ENCODE assay signal across 28 cellular contexts in the genomic region with DNA sequence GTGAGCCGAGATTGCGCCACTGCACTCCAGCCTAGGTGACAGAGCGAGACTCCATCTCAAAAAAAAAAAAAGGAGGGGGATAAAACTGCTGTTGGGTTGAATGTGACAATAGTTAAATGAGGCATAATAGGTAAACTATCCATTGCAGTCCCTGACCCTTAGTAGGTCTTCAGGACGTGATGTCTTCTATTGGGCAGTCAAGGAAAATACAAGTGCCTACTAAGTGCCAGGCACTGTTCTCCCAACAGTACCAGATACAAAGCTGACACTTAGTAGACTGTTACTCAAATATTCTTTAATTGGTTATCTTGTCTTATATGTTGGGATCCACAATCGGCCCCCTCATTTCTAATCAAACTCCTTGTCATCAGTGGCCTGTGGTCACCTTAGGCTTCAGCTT. TPM values are rescaled to one million over a fixed set of nuclear protein-coding genes. Genes with fewer than 3 reads are reported as not detected.
"Had no signal": no experiment of that assay in that cellular context is flagged by ENCODE, and none has a peak within 500 bp of the region (broad histone marks: within the 10 kb centered on the region; RNA-seq: fewer than 3 reads in every experiment).

No MANE protein-coding gene starts in this region.

- ATAC-seq: effector memory CD8-positive, alpha-beta T cell; esophagus mucosa; foreskin keratinocyte; gastrocnemius medialis; gastroesophageal sphincter; heart left ventricle; heart right ventricle had no signal

- H3K27ac Mint-ChIP-seq: dendritic cell treated with granulocyte-macrophage colony-stimulating factor and Interleukin-4, amounts not matched to agents 40 ng/mL and 50 ng/mL, for 4 days; endodermal cell had no signal

- DNase-seq: colonic mucosa; cortex of kidney; dermis blood vessel endothelial cell; dorsolateral prefrontal cortex; effector CD4-positive, alpha-beta T cell; effector CD8-positive, alpha-beta T cell; effector memory CD4-positive, alpha-beta T cell; effector memory CD8-positive, alpha-beta T cell; endodermal cell; erythroblast; esophagus squamous epithelium; foreskin fibroblast; foreskin keratinocyte; foreskin melanocyte; gastrocnemius medialis; glutamatergic neuron; heart left ventricle; heart right ventricle had no signal

- FAIRE-seq: colon, endometrium, endothelial cell of umbilical vein, frontal cortex had no signal

- H3K27ac ChIP-seq: colonic mucosa, coronary artery, dorsolateral prefrontal cortex, epithelial cell of prostate, esophagus muscularis mucosa, esophagus squamous epithelium, foreskin keratinocyte, gastrocnemius medialis, gastroesophageal sphincter, heart left ventricle, heart right ventricle had no signal

- H3K36me3 ChIP-seq: colonic mucosa, esophagus muscularis mucosa, esophagus squamous epithelium, gastrocnemius medialis, gastroesophageal sphincter, heart left ventricle, heart right ventricle had no signal

- H3K27me3 Mint-ChIP-seq: effector memory CD8-positive, alpha-beta T cell had no signal

- H3K4me3 Mint-ChIP-seq: dendritic cell treated with granulocyte-macrophage colony-stimulating factor and Interleukin-4, amounts not matched to agents 40 ng/mL and 50 ng/mL, for 4 days; effector memory CD8-positive, alpha-beta T cell; endodermal cell had no signal

- H3K4me3 ChIP-seq: colonic mucosa, coronary artery, dorsolateral prefrontal cortex, esophagus muscularis mucosa, esophagus squamous epithelium, gastrocnemius medialis, gastroesophageal sphincter, heart left ventricle, heart right ventricle had no signal

- H3K9me3 ChIP-seq: colonic mucosa, esophagus squamous epithelium, gastrocnemius medialis, gastroesophageal sphincter, heart left ventricle, heart right ventricle had no signal

- H3K4me1 ChIP-seq: colonic mucosa, esophagus muscularis mucosa, esophagus squamous epithelium, foreskin keratinocyte, gastrocnemius medialis, gastroesophageal sphincter had no signal

- H3K27me3 ChIP-seq: colonic mucosa, dorsolateral prefrontal cortex, esophagus muscularis mucosa, esophagus squamous epithelium, foreskin keratinocyte, gastrocnemius medialis, gastroesophageal sphincter, heart left ventricle, heart right ventricle had no signal

RNA-seq across cellular contexts. Expression of gene ACSL5, which starts 27.1 kb away (rescaled TPM):
- total RNA-seq: endodermal cell, foreskin keratinocyte had no signal
- polyA plus RNA-seq: foreskin keratinocyte had no signal
